ENCODE assay signal across 20 cellular contexts in the genomic region with DNA sequence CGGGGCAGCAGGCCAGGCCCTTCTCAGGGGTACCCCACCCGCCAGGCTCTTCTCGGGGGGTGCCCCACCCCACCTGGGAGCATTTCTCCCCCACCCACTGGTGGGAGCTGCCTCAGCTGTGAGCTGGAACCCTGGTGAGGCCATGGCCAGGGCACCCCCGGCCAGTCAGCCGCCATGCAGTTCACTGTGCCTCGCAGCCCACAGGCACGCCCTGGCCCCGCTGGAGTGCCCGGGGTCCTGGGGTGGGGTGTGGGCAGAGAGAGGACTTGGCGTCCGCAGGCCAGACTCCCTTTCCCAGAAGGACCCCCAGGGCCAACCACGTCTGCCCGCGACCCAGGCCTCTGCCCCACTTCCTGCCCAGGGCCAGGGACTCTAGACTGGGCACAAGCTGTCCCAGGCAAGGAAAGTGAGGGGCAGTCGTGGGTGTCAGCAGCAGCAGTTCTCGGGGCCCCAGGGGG.
"Had no signal": no experiment of that assay in that cellular context is flagged by ENCODE, and none has a peak within 500 bp of the region (broad histone marks: within the 10 kb centered on the region; RNA-seq: fewer than 3 reads in every experiment).

No MANE protein-coding gene starts in this region.

- H3K27me3 ChIP-seq: colonic mucosa, gastroesophageal sphincter, ovary, transverse colon had no signal

- H3K4me1 ChIP-seq: colonic mucosa, esophagus squamous epithelium, gastroesophageal sphincter, left lung, stomach, transverse colon had no signal

- H3K27me3 Mint-ChIP-seq: naive thymus-derived CD4-positive, alpha-beta T cell; progenitor cell of endocrine pancreas had no signal

- ATAC-seq: gastroesophageal sphincter; left lung; naive thymus-derived CD4-positive, alpha-beta T cell; sciatic nerve had no signal

- H3K27ac Mint-ChIP-seq: progenitor cell of endocrine pancreas had no signal

- H3K27ac ChIP-seq: colonic mucosa, esophagus squamous epithelium, gastroesophageal sphincter, left lung, ovary, stomach, thoracic aorta, transverse colon had no signal

- H3K4me3 Mint-ChIP-seq: naive thymus-derived CD4-positive, alpha-beta T cell had no signal

- H3K9me3 ChIP-seq: colonic mucosa, esophagus squamous epithelium, gastroesophageal sphincter, left lung, ovary, stomach, thoracic aorta, transverse colon had no signal

- H3K36me3 ChIP-seq: colonic mucosa, esophagus squamous epithelium, gastroesophageal sphincter, left lung, ovary, stomach, thoracic aorta, transverse colon had no signal

- DNase-seq: caudate nucleus; colonic mucosa; dermis blood vessel endothelial cell; esophagus squamous epithelium; foreskin fibroblast; hypothalamus; mesendoderm; stimulated activated CD4-positive, alpha-beta T cell treated with anti-CD3 and anti-CD28 coated beads, Interleukin-2, amount 100 ng/mL, for 24 hours; stimulated activated CD4-positive, alpha-beta T cell treated with anti-CD3 and anti-CD28 coated beads, Interleukin-4, amount 100 ng/mL, for 4 hours; stimulated activated naive CD4-positive, alpha-beta T cell; stomach; substantia nigra; transverse colon had no signal

- H3K4me3 ChIP-seq: colonic mucosa, esophagus squamous epithelium, gastroesophageal sphincter, left lung, ovary, stomach, thoracic aorta, transverse colon had no signal

- H3K9me3 Mint-ChIP-seq: naive thymus-derived CD4-positive, alpha-beta T cell had no signal
